ENCODE assay signal across 8 cellular contexts in genomic region chr2:144516981-144517824, GRCh38. TPM values are rescaled to one million over a fixed set of nuclear protein-coding genes. Genes with fewer than 3 reads are reported as not detected.
DNase-seq lines count a peak whose midpoint lies in the region; ATAC-seq, FAIRE-seq and TF ChIP-seq lines count a peak whose summit lies in the region.

No MANE protein-coding gene starts in this region.

- H3K9me3 ChIP-seq in neural progenitor cell (ENCODE audit: low read depth) = no peaks in the 10 kb centered on the region

- no peak overlapping the region for H3K4me3 Mint-ChIP-seq in activated T-helper 2 cell treated with anti-CD3 and anti-CD28 coated beads, Interferon-gamma antibody, Interleukin-2, Interleukin-4, amounts not matched to agents 10 μg/mL and 5 μg/mL and 100 μg/mL, durations not matched to agents 14 hours and 24 hours and 36 hours (ENCODE audit: low read depth)
- no peak overlapping the region for H3K4me3 Mint-ChIP-seq in neural progenitor cell

- no peak for TF ChIP-seq POLR2A in GM12892 (IDR thresholded peaks at IDR 0.05; ENCODE audit: low read depth, low read length)

- no peak for TF ChIP-seq CTCF in neural progenitor cell (IDR thresholded peaks at IDR 0.05)

- H3K4me1 Mint-ChIP-seq in activated T-helper 2 cell treated with anti-CD3 and anti-CD28 coated beads, Interferon-gamma antibody, Interleukin-2, Interleukin-4, amounts not matched to agents 10 μg/mL and 5 μg/mL and 100 μg/mL, durations not matched to agents 14 hours and 24 hours and 36 hours (ENCODE audit: low read depth) = peaks cover 25% of the 10 kb centered on the region
- peaks cover 49% of the 10 kb centered on the region for H3K4me1 Mint-ChIP-seq in neural progenitor cell

- H3K4me1 ChIP-seq in neural progenitor cell = peaks cover 49% of the 10 kb centered on the region

- no peak overlapping the region for H2AFZ ChIP-seq in neural progenitor cell (replicated peaks)

- no peaks in the 10 kb centered on the region for H3K9me3 Mint-ChIP-seq in activated T-helper 2 cell treated with anti-CD3 and anti-CD28 coated beads, Interferon-gamma antibody, Interleukin-2, Interleukin-4, amounts not matched to agents 10 μg/mL and 5 μg/mL and 100 μg/mL, durations not matched to agents 14 hours and 24 hours and 36 hours
- H3K9me3 Mint-ChIP-seq in neural progenitor cell = peaks cover 2% of the 10 kb centered on the region

- H3K27me3 ChIP-seq in neural progenitor cell = no peaks in the 10 kb centered on the region

- H3K79me2 ChIP-seq in neural progenitor cell (ENCODE audit: low read depth) = peaks cover 78% of the 10 kb centered on the region

- H3K27me3 Mint-ChIP-seq in activated T-helper 2 cell treated with anti-CD3 and anti-CD28 coated beads, Interferon-gamma antibody, Interleukin-2, Interleukin-4, amounts not matched to agents 10 μg/mL and 5 μg/mL and 100 μg/mL, durations not matched to agents 14 hours and 24 hours and 36 hours (ENCODE audit: low read depth) = peaks cover 24% of the 10 kb centered on the region
- H3K27me3 Mint-ChIP-seq in neural progenitor cell (ENCODE audit: insufficient read depth, low read depth) = peaks cover 3% of the 10 kb centered on the region

- no peaks in the 10 kb centered on the region for H3K36me3 ChIP-seq in neural progenitor cell

- DNase-seq in A172 (ENCODE audit: low spot score) = peak; percentile 84
- no peak for DNase-seq in GM12892 (ENCODE audit: insufficient read length)
- DNase-seq in NCI-H345 (lab: John Stamatoyannopoulos, UW) = peak; percentile 55
- peak; percentile 57 for DNase-seq in activated T-helper 2 cell treated with anti-CD3 and anti-CD28 coated beads, Interferon-gamma antibody, Interleukin-2, Interleukin-4, amounts not matched to agents 10 μg/mL and 5 μg/mL and 100 μg/mL, durations not matched to agents 14 hours and 24 hours and 36 hours (ENCODE audit: low spot score)
- DNase-seq in foreskin melanocyte = peak; percentile 81
- peak; percentile 67 for DNase-seq in neural progenitor cell (ENCODE audit: low spot score)
- DNase-seq in RKO (ENCODE audit: low spot score) = no peak

- peak overlapping the region; percentile 99 for H3K27ac Mint-ChIP-seq in activated T-helper 2 cell treated with anti-CD3 and anti-CD28 coated beads, Interferon-gamma antibody, Interleukin-2, Interleukin-4, amounts not matched to agents 10 μg/mL and 5 μg/mL and 100 μg/mL, durations not matched to agents 14 hours and 24 hours and 36 hours
- peak overlapping the region; percentile 100 for H3K27ac Mint-ChIP-seq in neural progenitor cell

- intact Hi-C loops in activated T-helper 2 cell treated with anti-CD3 and anti-CD28 coated beads, Interferon-gamma antibody, Interleukin-2, Interleukin-4, amounts not matched to agents 10 μg/mL and 5 μg/mL and 100 μg/mL, durations not matched to agents 14 hours and 24 hours and 36 hours (cut with micrococcal nuclease) = loop anchor here (1.0 to 10.0 kb wide), 13 partner anchors 16 to 812 kb away; a partner anchor contains a TSS

- peak overlapping the region; percentile 75 for H3K4me3 ChIP-seq in neural progenitor cell

- H3K27ac ChIP-seq in neural progenitor cell = peak overlapping the region; percentile 85

- H3F3A ChIP-seq in neural progenitor cell (ENCODE audit: low read depth) = peaks cover 64% of the 10 kb centered on the region

- peak overlapping the region; percentile 68 for H3K9ac ChIP-seq in neural progenitor cell

- FAIRE-seq in GM12892 (lab: Jason Lieb, UNC) = peak; percentile 46

- ATAC-seq in HG02798 (IDR thresholded peaks at IDR 0.05; ENCODE audit: poor library complexity, unreplicated experiment) = peak; percentile 69

- peaks cover 36% of the 10 kb centered on the region for H3K36me3 Mint-ChIP-seq in activated T-helper 2 cell treated with anti-CD3 and anti-CD28 coated beads, Interferon-gamma antibody, Interleukin-2, Interleukin-4, amounts not matched to agents 10 μg/mL and 5 μg/mL and 100 μg/mL, durations not matched to agents 14 hours and 24 hours and 36 hours (ENCODE audit: low read depth)
- peaks cover 8% of the 10 kb centered on the region for H3K36me3 Mint-ChIP-seq in neural progenitor cell

- peak overlapping the region; percentile 96 for H3K4me2 ChIP-seq in neural progenitor cell

- peaks cover 29% of the 10 kb centered on the region for H4K20me1 ChIP-seq in neural progenitor cell (ENCODE audit: low read depth)

RNA-seq across cellular contexts. Expression of gene ZEB2, which starts 2.7 kb away (rescaled TPM):
- total RNA-seq in A172 (2014; rRNA removed; shearing (Covaris generic)) = 20.2 and 35.0 TPM in 2 replicates
- 1.4 TPM for polyA plus RNA-seq in GM12892 (2012; ENCODE audit: missing spikeins)
- 50.9 and 53.2 TPM in 2 replicates for total RNA-seq in activated T-helper 2 cell treated with anti-CD3 and anti-CD28 coated beads, Interferon-gamma antibody, Interleukin-2, Interleukin-4, amounts not matched to agents 10 μg/mL and 5 μg/mL and 100 μg/mL, durations not matched to agents 14 hours and 24 hours and 36 hours
- total RNA-seq in neural progenitor cell (ENCODE audit: low replicate concordance) = 72.9 and 106 TPM in 2 replicates

Comparison
In these comparisons a context has a peak if more than half of its experiments do, and no peak if none do; other contexts are left out.
1. DNase-seq: peak in A172 (single experiment), NCI-H345 (single experiment), activated T-helper 2 cell treated with anti-CD3 and anti-CD28 coated beads, Interferon-gamma antibody, Interleukin-2, Interleukin-4, amounts not matched to agents 10 μg/mL and 5 μg/mL and 100 μg/mL, durations not matched to agents 14 hours and 24 hours and 36 hours (single experiment), foreskin melanocyte (single experiment) and neural progenitor cell (single experiment); none in GM12892 (single experiment) and RKO (single experiment).